ENCODE assay signal across 20 cellular contexts in genomic region chr12:34299802-34300193, GRCh38.
A peak's percentile ranks its signal among the peaks of the same experiment; 100 is the strongest.
DNase-seq lines count a peak whose midpoint lies in the region; ATAC-seq and TF ChIP-seq lines count a peak whose summit lies in the region.
"Had no signal": no experiment of that assay in that cellular context is flagged by ENCODE, and none has a peak within 500 bp of the region (broad histone marks: within the 10 kb centered on the region; RNA-seq: fewer than 3 reads in every experiment).

No MANE protein-coding gene starts in this region.

- H3K9me3 ChIP-seq in lower lobe of right lung (peaks cover 11% of the 10 kb centered on the region), spleen (peaks cover 0 to 100% (median 91%) of the 10 kb centered on the region in 8 donors)
- H3K9me3 ChIP-seq: BE2C, HAP-1 had no signal

- H3K9me3 Mint-ChIP-seq in natural killer cell treated with Interleukin-12 subunit alpha and Interleukin-12 subunit beta and Interleukin-15 and Interleukin-18, amount 100 ng/mL, for 72 hours: peaks cover 29% of the 10 kb centered on the region
- H3K9me3 Mint-ChIP-seq in natural killer cell: peaks cover 15 to 61% of the 10 kb centered on the region in 2 donors
- peaks cover 62% of the 10 kb centered on the region for H3K9me3 Mint-ChIP-seq in stimulated activated effector memory CD8-positive, alpha-beta T cell treated with anti-CD3 and anti-CD28 coated beads, Interleukin-12 subunit alpha, Interleukin-12 subunit beta, amount 100 ng/mL, for 72 hours

- H3K36me3 ChIP-seq in lower lobe of right lung (no peaks in the 10 kb centered on the region), spleen (no peaks in the 10 kb centered on the region)
- H3K36me3 ChIP-seq: BE2C, HAP-1 had no signal

- no peak for ATAC-seq in natural killer cell treated with Interleukin-12 subunit alpha and Interleukin-12 subunit beta and Interleukin-15 and Interleukin-18, amount 100 ng/mL, for 72 hours
- ATAC-seq in natural killer cell: no peak
- no peak for ATAC-seq in left ventricle myocardium superior
- no peak for ATAC-seq in lower lobe of right lung
- no peak for ATAC-seq in stimulated activated effector memory CD8-positive, alpha-beta T cell treated with anti-CD3 and anti-CD28 coated beads, Interleukin-12 subunit alpha, Interleukin-12 subunit beta, amount 100 ng/mL, for 72 hours
- no peak for ATAC-seq in HG03108 (IDR thresholded peaks at IDR 0.05; ENCODE audit: unreplicated experiment)
- ATAC-seq: HepG2 had no signal

- peaks cover 0 to 9% of the 10 kb centered on the region in 2 donors for H3K4me1 Mint-ChIP-seq in natural killer cell treated with Interleukin-12 subunit alpha and Interleukin-12 subunit beta and Interleukin-15 and Interleukin-18, amount 100 ng/mL, for 72 hours (ENCODE audit: low read depth in 2 of 2)
- H3K4me1 Mint-ChIP-seq in natural killer cell: no peaks in the 10 kb centered on the region
- no peaks in the 10 kb centered on the region for H3K4me1 Mint-ChIP-seq in stimulated activated effector memory CD8-positive, alpha-beta T cell treated with anti-CD3 and anti-CD28 coated beads, Interleukin-12 subunit alpha, Interleukin-12 subunit beta, amount 100 ng/mL, for 72 hours
- H3K4me1 Mint-ChIP-seq: CD4-positive, CD25-positive, alpha-beta regulatory T cell; CD8-positive, alpha-beta memory T cell had no signal

- 69 to 79% (median 72%) methylated on average over 16 of the region's 16 CpGs for WGBS in spleen, 5 donors

- H3K4me3 Mint-ChIP-seq in natural killer cell treated with Interleukin-12 subunit alpha and Interleukin-12 subunit beta and Interleukin-15 and Interleukin-18, amount 100 ng/mL, for 72 hours: no peak overlapping the region
- H3K4me3 Mint-ChIP-seq in natural killer cell: no peak overlapping the region
- H3K4me3 Mint-ChIP-seq in stimulated activated effector memory CD8-positive, alpha-beta T cell treated with anti-CD3 and anti-CD28 coated beads, Interleukin-12 subunit alpha, Interleukin-12 subunit beta, amount 100 ng/mL, for 72 hours: no peak overlapping the region
- H3K4me3 Mint-ChIP-seq: CD4-positive, CD25-positive, alpha-beta regulatory T cell; CD8-positive, alpha-beta memory T cell; IgD-negative memory B cell had no signal

- H3K27ac Mint-ChIP-seq in natural killer cell treated with Interleukin-12 subunit alpha and Interleukin-12 subunit beta and Interleukin-15 and Interleukin-18, amount 100 ng/mL, for 72 hours: no peak overlapping the region
- H3K27ac Mint-ChIP-seq in natural killer cell: no peak overlapping the region
- H3K27ac Mint-ChIP-seq in stimulated activated effector memory CD8-positive, alpha-beta T cell treated with anti-CD3 and anti-CD28 coated beads, Interleukin-12 subunit alpha, Interleukin-12 subunit beta, amount 100 ng/mL, for 72 hours: no peak overlapping the region
- H3K27ac Mint-ChIP-seq: CD4-positive, CD25-positive, alpha-beta regulatory T cell; IgD-negative memory B cell had no signal

- H3K27me3 Mint-ChIP-seq in natural killer cell treated with Interleukin-12 subunit alpha and Interleukin-12 subunit beta and Interleukin-15 and Interleukin-18, amount 100 ng/mL, for 72 hours: no peaks in the 10 kb centered on the region
- no peaks in the 10 kb centered on the region for H3K27me3 Mint-ChIP-seq in natural killer cell (ENCODE audit: low read depth in 2 of 2)
- H3K27me3 Mint-ChIP-seq: CD4-positive, CD25-positive, alpha-beta regulatory T cell had no signal

- TF ChIP-seq POLR2A in spleen (IDR thresholded peaks at IDR 0.05): no peak

- H3K4me1 ChIP-seq in lower lobe of right lung (no peaks in the 10 kb centered on the region), spleen (no peaks in the 10 kb centered on the region)
- H3K4me1 ChIP-seq: BE2C, HAP-1 had no signal

- H3K27ac ChIP-seq in lower lobe of right lung: no peak overlapping the region
- H3K27ac ChIP-seq in spleen: no peak overlapping the region
- H3K27ac ChIP-seq: GM23248 had no signal

- peaks cover 10% of the 10 kb centered on the region for H3K36me3 Mint-ChIP-seq in natural killer cell treated with Interleukin-12 subunit alpha and Interleukin-12 subunit beta and Interleukin-15 and Interleukin-18, amount 100 ng/mL, for 72 hours
- H3K36me3 Mint-ChIP-seq in natural killer cell: peaks cover 45% of the 10 kb centered on the region
- peaks cover 5% of the 10 kb centered on the region for H3K36me3 Mint-ChIP-seq in stimulated activated effector memory CD8-positive, alpha-beta T cell treated with anti-CD3 and anti-CD28 coated beads, Interleukin-12 subunit alpha, Interleukin-12 subunit beta, amount 100 ng/mL, for 72 hours
- H3K36me3 Mint-ChIP-seq: IgD-negative memory B cell had no signal

- TF ChIP-seq CTCF in natural killer cell (IDR thresholded peaks at IDR 0.05): no peak
- no peak for TF ChIP-seq CTCF in lower lobe of right lung (IDR thresholded peaks at IDR 0.05)
- TF ChIP-seq CTCF in spleen (IDR thresholded peaks at IDR 0.05 in 8 of 11, conservative IDR thresholded peaks at IDR 0.05 in 3 of 11): no peak

- no peak overlapping the region for H3K4me3 ChIP-seq in lower lobe of right lung
- no peak overlapping the region for H3K4me3 ChIP-seq in spleen
- H3K4me3 ChIP-seq: GM23248, HAP-1 had no signal

- intact Hi-C loops in natural killer cell (cut with micrococcal nuclease): no loop called here
- intact Hi-C loops in left ventricle myocardium superior (cut with micrococcal nuclease): no loop called here
- intact Hi-C loops in lower lobe of right lung (cut with DNase I): no loop called here
- intact Hi-C loops in spleen (cut with DNase I; ENCODE audit: low total_unique reads): no loop called here

- H3K27me3 ChIP-seq in lower lobe of right lung (ENCODE audit: low read depth) (no peaks in the 10 kb centered on the region), spleen (replicated peaks in 1 of 7) (no peaks in the 10 kb centered on the region)
- H3K27me3 ChIP-seq: BE2C had no signal

- peak; percentile 56 for DNase-seq in natural killer cell treated with Interleukin-12 subunit alpha and Interleukin-12 subunit beta and Interleukin-15 and Interleukin-18, amount 100 ng/mL, for 72 hours (ENCODE audit: low spot score)
- no peak for DNase-seq in natural killer cell
- DNase-seq in left ventricle myocardium superior: peak; percentile 6
- DNase-seq in lower lobe of right lung: peak; percentile 17
- peak; percentile 16 for DNase-seq in spleen
- DNase-seq in stimulated activated effector memory CD8-positive, alpha-beta T cell treated with anti-CD3 and anti-CD28 coated beads, Interleukin-12 subunit alpha, Interleukin-12 subunit beta, amount 100 ng/mL, for 72 hours (ENCODE audit: low spot score in 2 of 2): no peak
- DNase-seq in DMS79 treated with DMSO at 0.1 percent for 48 hours (lab: John Stamatoyannopoulos, UW): no peak
- DNase-seq: ACHN; BE2C; C1 segment of cervical spinal cord; CD4-positive, CD25-positive, alpha-beta regulatory T cell; COR-L47; DMS 273 treated with DMSO at 0.1 percent for 48 hours; DMS53; GM23248 had no signal

Comparison
In these comparisons a context has a peak if more than half of its experiments do, and no peak if none do; other contexts are left out.
1. DNase-seq: peak in natural killer cell treated with Interleukin-12 subunit alpha and Interleukin-12 subunit beta and Interleukin-15 and Interleukin-18, amount 100 ng/mL, for 72 hours (single experiment), left ventricle myocardium superior (single experiment), lower lobe of right lung (single experiment) and spleen (single experiment); none in natural killer cell (single experiment), stimulated activated effector memory CD8-positive, alpha-beta T cell treated with anti-CD3 and anti-CD28 coated beads, Interleukin-12 subunit alpha, Interleukin-12 subunit beta, amount 100 ng/mL, for 72 hours (0 of 2) and DMS79 treated with DMSO at 0.1 percent for 48 hours (single experiment).